ENCODE assay signal across 17 cellular contexts in genomic region chr12:89208661-89209096, GRCh38.
DNase-seq lines count a peak whose midpoint lies in the region; ATAC-seq and TF ChIP-seq lines count a peak whose summit lies in the region.
"Had no signal": no experiment of that assay in that cellular context is flagged by ENCODE, and none has a peak within 500 bp of the region (broad histone marks: within the 10 kb centered on the region; RNA-seq: fewer than 3 reads in every experiment).

No MANE protein-coding gene starts in this region.

- DNase-seq in AG20443 (ENCODE audit: low spot score) = peak; percentile 15
- peak; percentile 78 for DNase-seq in adipocyte (ENCODE audit: low read depth)
- no peak for DNase-seq in right lobe of liver
- no peak for DNase-seq in NCI-H2196 (lab: John Stamatoyannopoulos, UW; ENCODE audit: unreplicated experiment)
- no peak for DNase-seq in breast epithelium (ENCODE audit: low spot score in 2 of 2)
- DNase-seq: activated CD4-positive, alpha-beta T cell treated with anti-CD3 and anti-CD28 coated beads, Interleukin-2, amount 10 ng/mL, durations not matched to agents 7 days and 5 days; C1 segment of cervical spinal cord; GF-D8; HFFc6; NCI-H1694 treated with DMSO at 0.1 percent for 48 hours; stimulated activated CD4-positive, alpha-beta T cell treated with anti-CD3 and anti-CD28 coated beads, Interleukin-4, amount 100 ng/mL, for 4 hours; stimulated activated naive CD4-positive, alpha-beta T cell; T-cell had no signal

- TF ChIP-seq POLR2A in right lobe of liver (IDR thresholded peaks at IDR 0.05) = no peak
- no peak for TF ChIP-seq POLR2A in breast epithelium (IDR thresholded peaks at IDR 0.05)

- H3K27me3 ChIP-seq in HUES64 (ENCODE audit: insufficient read depth, low read length) (no peaks in the 10 kb centered on the region), adipocyte (replicated peaks; ENCODE audit: control insufficient read depth, insufficient read depth, low read length) (no peaks in the 10 kb centered on the region), right lobe of liver (no peaks in the 10 kb centered on the region), breast epithelium (no peaks in the 10 kb centered on the region)

- H3K9ac ChIP-seq in HUES64 (ENCODE audit: low read depth, low read length) (peak overlapping the region; percentile 10; the same call in 1 of the 2 replicates), adipocyte (ENCODE audit: low read length) (peak overlapping the region; percentile 82)

- TF ChIP-seq CTCF in right lobe of liver (IDR thresholded peaks at IDR 0.05) (no peak), breast epithelium (IDR thresholded peaks at IDR 0.05) (no peak)

- H3K4me1 ChIP-seq in HUES64 (ENCODE audit: insufficient read depth, low read length) (peaks cover 20% of the 10 kb centered on the region), adipocyte (ENCODE audit: control insufficient read depth, insufficient read depth, low read length) (peaks cover 49% of the 10 kb centered on the region), right lobe of liver (peaks cover 0 to 44% (median 11%) of the 10 kb centered on the region in 4 donors), breast epithelium (no peaks in the 10 kb centered on the region)

- H3K36me3 ChIP-seq in HUES64 (ENCODE audit: insufficient read depth, low read length) (no peaks in the 10 kb centered on the region), adipocyte (ENCODE audit: control insufficient read depth, insufficient read depth, low read length, severe bottlenecking) (no peaks in the 10 kb centered on the region), right lobe of liver (no peaks in the 10 kb centered on the region), breast epithelium (no peaks in the 10 kb centered on the region)
- H3K36me3 ChIP-seq: prostate gland had no signal

- peak overlapping the region; percentile 20; the same call in 1 of the 2 replicates for H3K27ac ChIP-seq in HUES64 (ENCODE audit: low read depth, low read length)
- peak overlapping the region in 1 of 3 donors; percentile 25 for H3K27ac ChIP-seq in right lobe of liver
- H3K27ac ChIP-seq in breast epithelium = no peak overlapping the region
- H3K27ac ChIP-seq: prostate gland had no signal

- H3K4me3 ChIP-seq in HUES64 (ENCODE audit: low read length) (no peak overlapping the region), adipocyte (ENCODE audit: low read length) (peak overlapping the region; percentile 61), right lobe of liver (no peak overlapping the region), breast epithelium (no peak overlapping the region)
- H3K4me3 ChIP-seq: prostate gland had no signal

- 79% methylated on average over 2 of the region's 2 CpGs for WGBS in HUES64
- 14% methylated on average over 2 of the region's 2 CpGs for WGBS in right lobe of liver (ENCODE audit: insufficient coverage, low coverage, low lambda C conversion rate, missing lambda C conversion rate)

- ATAC-seq in right lobe of liver (peak; percentile 34 to 51 (median 47)), HG03565 (IDR thresholded peaks at IDR 0.05; ENCODE audit: unreplicated experiment) (no peak), HG02938 (IDR thresholded peaks at IDR 0.05; ENCODE audit: unreplicated experiment) (no peak)
- ATAC-seq: T-cell had no signal

- intact Hi-C loops in right lobe of liver (cut with DNase I) (no loop called here), breast epithelium (cut with DNase I; ENCODE audit: low total_unique reads) (no loop called here)

- H3K9me3 ChIP-seq in HUES64 (ENCODE audit: insufficient read depth, low read depth, low read length) (no peaks in the 10 kb centered on the region), adipocyte (ENCODE audit: control insufficient read depth, low read length) (no peaks in the 10 kb centered on the region), right lobe of liver (no peaks in the 10 kb centered on the region), breast epithelium (no peaks in the 10 kb centered on the region)
- H3K9me3 ChIP-seq: prostate gland had no signal

Comparison
In these comparisons a context has a peak if more than half of its experiments do, and no peak if none do; other contexts are left out.
1. DNase-seq: peak in AG20443 (single experiment) and adipocyte (single experiment); none in right lobe of liver (0 of 3), NCI-H2196 (single experiment) and breast epithelium (0 of 2).
2. ATAC-seq: peak in right lobe of liver (4 of 4); none in HG03565 (single experiment) and HG02938 (single experiment).